Comparison of ENCODE assay signal across 14 cellular contexts in the genomic region with DNA sequence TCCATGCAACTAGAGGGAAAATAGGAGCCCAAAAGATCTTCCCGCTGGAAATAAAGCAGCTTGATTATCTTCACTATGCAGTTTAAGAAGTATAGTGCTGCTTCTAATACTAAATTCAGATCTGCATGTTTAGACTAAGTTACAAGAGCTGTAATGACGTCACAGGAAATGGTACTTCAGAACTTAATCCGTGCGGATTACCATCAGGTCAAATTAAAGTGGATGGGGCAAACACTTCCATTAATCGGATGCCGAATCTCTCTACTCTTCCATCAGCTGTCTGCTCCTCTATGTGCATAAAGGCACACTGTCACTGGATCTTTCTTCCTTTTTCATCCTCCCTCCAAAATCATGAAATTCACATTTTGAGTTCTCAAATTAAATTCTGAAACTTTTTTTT.
"Had no signal": no experiment of that assay in that cellular context is flagged by ENCODE, and none has a peak within 500 bp of the region (broad histone marks: within the 10 kb centered on the region; RNA-seq: fewer than 3 reads in every experiment).

No MANE protein-coding gene starts in this region.

- ATAC-seq: activated naive CD8-positive, alpha-beta T cell treated with anti-CD3 and anti-CD28 coated beads, Interleukin-2, amount 50 U/mL, for 24 hours; left lobe of liver; mucosa of descending colon; naive thymus-derived CD4-positive, alpha-beta T cell; pancreas had no signal

- DNase-seq: activated CD4-positive, alpha-beta T cell treated with anti-CD3 and anti-CD28 coated beads, Interleukin-2, amount 50 U/mL, for 1 hour; activated CD8-positive, alpha-beta memory T cell treated with anti-CD3 and anti-CD28 coated beads for 24 hours; activated naive CD4-positive, alpha-beta T cell; activated naive CD8-positive, alpha-beta T cell treated with anti-CD3 and anti-CD28 coated beads, Interleukin-2, amount 50 U/mL, for 24 hours; erythroblast; mucosa of descending colon; naive thymus-derived CD4-positive, alpha-beta T cell; pancreas; stimulated activated naive CD4-positive, alpha-beta T cell treated with Interleukin-2 at 50 U/mL for 16 hours; substantia nigra had no signal

- H3K27me3 Mint-ChIP-seq: activated naive CD8-positive, alpha-beta T cell treated with anti-CD3 and anti-CD28 coated beads, Interleukin-2, amount 50 U/mL, for 24 hours; naive thymus-derived CD4-positive, alpha-beta T cell had no signal

- H3K4me1 ChIP-seq: pancreas, vagina had no signal

- H3K27ac ChIP-seq: pancreas, vagina had no signal

- H3K27me3 ChIP-seq: pancreas, tibial nerve, vagina had no signal

- H3K4me3 ChIP-seq: mucosa of descending colon, pancreas, tibial nerve, vagina had no signal

- H3K27ac Mint-ChIP-seq: activated naive CD8-positive, alpha-beta T cell treated with anti-CD3 and anti-CD28 coated beads, Interleukin-2, amount 50 U/mL, for 24 hours; activated T-helper 1 cell treated with anti-CD3 and anti-CD28 coated beads, Interleukin-12 subunit alpha, Interleukin-12 subunit beta, Interleukin-2, Interleukin-4 antibody, amounts not matched to agents 30 ng/mL and 10 ng/mL and 1 ng/mL, durations not matched to agents 14 hours and 24 hours and 36 hours; naive thymus-derived CD4-positive, alpha-beta T cell had no signal

- H3K4me3 Mint-ChIP-seq: activated naive CD8-positive, alpha-beta T cell treated with anti-CD3 and anti-CD28 coated beads, Interleukin-2, amount 50 U/mL, for 24 hours; activated T-helper 1 cell treated with anti-CD3 and anti-CD28 coated beads, Interleukin-12 subunit alpha, Interleukin-12 subunit beta, Interleukin-2, Interleukin-4 antibody, amounts not matched to agents 30 ng/mL and 10 ng/mL and 1 ng/mL, durations not matched to agents 14 hours and 24 hours and 36 hours; naive thymus-derived CD4-positive, alpha-beta T cell had no signal

- H3K9me3 ChIP-seq: mucosa of descending colon, pancreas, tibial nerve, vagina had no signal

- H3K9me3 Mint-ChIP-seq: activated naive CD8-positive, alpha-beta T cell treated with anti-CD3 and anti-CD28 coated beads, Interleukin-2, amount 50 U/mL, for 24 hours; activated T-helper 1 cell treated with anti-CD3 and anti-CD28 coated beads, Interleukin-12 subunit alpha, Interleukin-12 subunit beta, Interleukin-2, Interleukin-4 antibody, amounts not matched to agents 30 ng/mL and 10 ng/mL and 1 ng/mL, durations not matched to agents 14 hours and 24 hours and 36 hours; naive thymus-derived CD4-positive, alpha-beta T cell had no signal
